Comparison of ENCODE assay signal across 2 cellular contexts in the genomic region with DNA sequence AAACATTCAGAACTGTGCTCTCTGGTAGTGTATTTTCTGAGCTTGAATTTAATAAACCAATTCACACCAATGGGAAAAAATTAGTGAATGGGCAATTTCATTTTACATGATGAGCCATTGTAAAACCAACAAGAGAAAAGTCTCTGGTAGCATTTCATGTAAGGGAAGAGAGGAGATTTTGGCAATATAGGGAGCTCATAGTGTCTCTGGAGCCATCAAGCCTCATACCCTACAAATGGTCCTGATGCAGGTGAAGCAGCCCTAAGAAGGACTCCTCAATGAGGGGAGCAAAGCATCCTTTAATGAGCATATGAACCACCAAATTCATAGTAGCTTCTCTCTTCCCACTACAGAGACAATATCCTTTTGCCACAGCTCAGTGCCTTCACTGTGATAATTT.
TF ChIP-seq lines count a peak whose summit lies in the region.

No MANE protein-coding gene starts in this region.

TF ChIP-seq in GM23338, 12 proteins besides CTCF, POLR2A, EP300 and RAD21 (continued from another document):
- TF ChIP-seq, protein P1, sequence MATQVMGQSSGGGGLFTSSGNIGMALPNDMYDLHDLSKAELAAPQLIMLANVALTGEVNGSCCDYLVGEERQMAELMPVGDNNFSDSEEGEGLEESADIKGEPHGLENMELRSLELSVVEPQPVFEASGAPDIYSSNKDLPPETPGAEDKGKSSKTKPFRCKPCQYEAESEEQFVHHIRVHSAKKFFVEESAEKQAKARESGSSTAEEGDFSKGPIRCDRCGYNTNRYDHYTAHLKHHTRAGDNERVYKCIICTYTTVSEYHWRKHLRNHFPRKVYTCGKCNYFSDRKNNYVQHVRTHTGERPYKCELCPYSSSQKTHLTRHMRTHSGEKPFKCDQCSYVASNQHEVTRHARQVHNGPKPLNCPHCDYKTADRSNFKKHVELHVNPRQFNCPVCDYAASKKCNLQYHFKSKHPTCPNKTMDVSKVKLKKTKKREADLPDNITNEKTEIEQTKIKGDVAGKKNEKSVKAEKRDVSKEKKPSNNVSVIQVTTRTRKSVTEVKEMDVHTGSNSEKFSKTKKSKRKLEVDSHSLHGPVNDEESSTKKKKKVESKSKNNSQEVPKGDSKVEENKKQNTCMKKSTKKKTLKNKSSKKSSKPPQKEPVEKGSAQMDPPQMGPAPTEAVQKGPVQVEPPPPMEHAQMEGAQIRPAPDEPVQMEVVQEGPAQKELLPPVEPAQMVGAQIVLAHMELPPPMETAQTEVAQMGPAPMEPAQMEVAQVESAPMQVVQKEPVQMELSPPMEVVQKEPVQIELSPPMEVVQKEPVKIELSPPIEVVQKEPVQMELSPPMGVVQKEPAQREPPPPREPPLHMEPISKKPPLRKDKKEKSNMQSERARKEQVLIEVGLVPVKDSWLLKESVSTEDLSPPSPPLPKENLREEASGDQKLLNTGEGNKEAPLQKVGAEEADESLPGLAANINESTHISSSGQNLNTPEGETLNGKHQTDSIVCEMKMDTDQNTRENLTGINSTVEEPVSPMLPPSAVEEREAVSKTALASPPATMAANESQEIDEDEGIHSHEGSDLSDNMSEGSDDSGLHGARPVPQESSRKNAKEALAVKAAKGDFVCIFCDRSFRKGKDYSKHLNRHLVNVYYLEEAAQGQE (IDR thresholded peaks at IDR 0.05; ENCODE audit: unreplicated experiment) = no peak
- TF ChIP-seq NANOG (IDR thresholded peaks at IDR 0.05; ENCODE audit: borderline replicate concordance) (no peak), STAT1 (IDR thresholded peaks at IDR 0.05; ENCODE audit: unreplicated experiment) (no peak), EZH2phosphoT487 (IDR thresholded peaks at IDR 0.05; ENCODE audit: unreplicated experiment) (no peak), CREB1 (CRISPR knock-in tag; IDR thresholded peaks at IDR 0.05; ENCODE audit: low read depth) (no peak), EZH2 (IDR thresholded peaks at IDR 0.05; ENCODE audit: low read depth, unreplicated experiment) (no peak), ZNF331 (CRISPR knock-in tag; IDR thresholded peaks at IDR 0.05; ENCODE audit: low read depth) (no peak), POLR2AphosphoS5 (IDR thresholded peaks at IDR 0.05; ENCODE audit: low read depth) (no peak; the same call in 1 of the 2 replicates), ZNF114 (CRISPR knock-in tag; IDR thresholded peaks at IDR 0.05) (no peak)
- TF ChIP-seq, protein P2, sequence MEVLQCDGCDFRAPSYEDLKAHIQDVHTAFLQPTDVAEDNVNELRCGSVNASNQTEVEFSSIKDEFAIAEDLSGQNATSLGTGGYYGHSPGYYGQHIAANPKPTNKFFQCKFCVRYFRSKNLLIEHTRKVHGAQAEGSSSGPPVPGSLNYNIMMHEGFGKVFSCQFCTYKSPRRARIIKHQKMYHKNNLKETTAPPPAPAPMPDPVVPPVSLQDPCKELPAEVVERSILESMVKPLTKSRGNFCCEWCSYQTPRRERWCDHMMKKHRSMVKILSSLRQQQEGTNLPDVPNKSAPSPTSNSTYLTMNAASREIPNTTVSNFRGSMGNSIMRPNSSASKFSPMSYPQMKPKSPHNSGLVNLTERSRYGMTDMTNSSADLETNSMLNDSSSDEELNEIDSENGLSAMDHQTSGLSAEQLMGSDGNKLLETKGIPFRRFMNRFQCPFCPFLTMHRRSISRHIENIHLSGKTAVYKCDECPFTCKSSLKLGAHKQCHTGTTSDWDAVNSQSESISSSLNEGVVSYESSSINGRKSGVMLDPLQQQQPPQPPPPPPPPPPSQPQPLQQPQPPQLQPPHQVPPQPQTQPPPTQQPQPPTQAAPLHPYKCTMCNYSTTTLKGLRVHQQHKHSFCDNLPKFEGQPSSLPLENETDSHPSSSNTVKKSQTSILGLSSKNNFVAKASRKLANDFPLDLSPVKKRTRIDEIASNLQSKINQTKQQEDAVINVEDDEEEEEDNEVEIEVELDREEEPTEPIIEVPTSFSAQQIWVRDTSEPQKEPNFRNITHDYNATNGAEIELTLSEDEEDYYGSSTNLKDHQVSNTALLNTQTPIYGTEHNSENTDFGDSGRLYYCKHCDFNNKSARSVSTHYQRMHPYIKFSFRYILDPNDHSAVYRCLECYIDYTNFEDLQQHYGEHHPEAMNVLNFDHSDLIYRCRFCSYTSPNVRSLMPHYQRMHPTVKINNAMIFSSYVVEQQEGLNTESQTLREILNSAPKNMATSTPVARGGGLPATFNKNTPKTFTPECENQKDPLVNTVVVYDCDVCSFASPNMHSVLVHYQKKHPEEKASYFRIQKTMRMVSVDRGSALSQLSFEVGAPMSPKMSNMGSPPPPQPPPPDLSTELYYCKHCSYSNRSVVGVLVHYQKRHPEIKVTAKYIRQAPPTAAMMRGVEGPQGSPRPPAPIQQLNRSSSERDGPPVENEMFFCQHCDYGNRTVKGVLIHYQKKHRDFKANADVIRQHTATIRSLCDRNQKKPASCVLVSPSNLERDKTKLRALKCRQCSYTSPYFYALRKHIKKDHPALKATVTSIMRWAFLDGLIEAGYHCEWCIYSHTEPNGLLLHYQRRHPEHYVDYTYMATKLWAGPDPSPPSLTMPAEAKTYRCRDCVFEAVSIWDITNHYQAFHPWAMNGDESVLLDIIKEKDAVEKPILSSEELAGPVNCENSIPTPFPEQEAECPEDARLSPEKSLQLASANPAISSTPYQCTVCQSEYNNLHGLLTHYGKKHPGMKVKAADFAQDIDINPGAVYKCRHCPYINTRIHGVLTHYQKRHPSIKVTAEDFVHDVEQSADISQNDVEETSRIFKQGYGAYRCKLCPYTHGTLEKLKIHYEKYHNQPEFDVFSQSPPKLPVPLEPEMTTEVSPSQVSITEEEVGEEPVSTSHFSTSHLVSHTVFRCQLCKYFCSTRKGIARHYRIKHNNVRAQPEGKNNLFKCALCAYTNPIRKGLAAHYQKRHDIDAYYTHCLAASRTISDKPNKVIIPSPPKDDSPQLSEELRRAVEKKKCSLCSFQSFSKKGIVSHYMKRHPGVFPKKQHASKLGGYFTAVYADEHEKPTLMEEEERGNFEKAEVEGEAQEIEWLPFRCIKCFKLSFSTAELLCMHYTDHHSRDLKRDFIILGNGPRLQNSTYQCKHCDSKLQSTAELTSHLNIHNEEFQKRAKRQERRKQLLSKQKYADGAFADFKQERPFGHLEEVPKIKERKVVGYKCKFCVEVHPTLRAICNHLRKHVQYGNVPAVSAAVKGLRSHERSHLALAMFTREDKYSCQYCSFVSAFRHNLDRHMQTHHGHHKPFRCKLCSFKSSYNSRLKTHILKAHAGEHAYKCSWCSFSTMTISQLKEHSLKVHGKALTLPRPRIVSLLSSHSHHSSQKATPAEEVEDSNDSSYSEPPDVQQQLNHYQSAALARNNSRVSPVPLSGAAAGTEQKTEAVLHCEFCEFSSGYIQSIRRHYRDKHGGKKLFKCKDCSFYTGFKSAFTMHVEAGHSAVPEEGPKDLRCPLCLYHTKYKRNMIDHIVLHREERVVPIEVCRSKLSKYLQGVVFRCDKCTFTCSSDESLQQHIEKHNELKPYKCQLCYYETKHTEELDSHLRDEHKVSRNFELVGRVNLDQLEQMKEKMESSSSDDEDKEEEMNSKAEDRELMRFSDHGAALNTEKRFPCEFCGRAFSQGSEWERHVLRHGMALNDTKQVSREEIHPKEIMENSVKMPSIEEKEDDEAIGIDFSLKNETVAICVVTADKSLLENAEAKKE (CRISPR knock-in tag; IDR thresholded peaks at IDR 0.05) = no peak

TF ChIP-seq in WTC11, 78 proteins besides CTCF, POLR2A, EP300 and RAD21 (continued from another document):
- TF ChIP-seq, protein P3, sequence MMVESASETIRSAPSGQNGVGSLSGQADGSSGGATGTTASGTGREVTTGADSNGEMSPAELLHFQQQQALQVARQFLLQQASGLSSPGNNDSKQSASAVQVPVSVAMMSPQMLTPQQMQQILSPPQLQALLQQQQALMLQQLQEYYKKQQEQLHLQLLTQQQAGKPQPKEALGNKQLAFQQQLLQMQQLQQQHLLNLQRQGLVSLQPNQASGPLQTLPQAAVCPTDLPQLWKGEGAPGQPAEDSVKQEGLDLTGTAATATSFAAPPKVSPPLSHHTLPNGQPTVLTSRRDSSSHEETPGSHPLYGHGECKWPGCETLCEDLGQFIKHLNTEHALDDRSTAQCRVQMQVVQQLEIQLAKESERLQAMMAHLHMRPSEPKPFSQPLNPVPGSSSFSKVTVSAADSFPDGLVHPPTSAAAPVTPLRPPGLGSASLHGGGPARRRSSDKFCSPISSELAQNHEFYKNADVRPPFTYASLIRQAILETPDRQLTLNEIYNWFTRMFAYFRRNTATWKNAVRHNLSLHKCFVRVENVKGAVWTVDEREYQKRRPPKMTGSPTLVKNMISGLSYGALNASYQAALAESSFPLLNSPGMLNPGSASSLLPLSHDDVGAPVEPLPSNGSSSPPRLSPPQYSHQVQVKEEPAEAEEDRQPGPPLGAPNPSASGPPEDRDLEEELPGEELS (CRISPR knock-in tag; IDR thresholded peaks at IDR 0.05) = no peak
- no peak for TF ChIP-seq TP53 (CRISPR knock-in tag; IDR thresholded peaks at IDR 0.05)
- TF ChIP-seq, protein P4, sequence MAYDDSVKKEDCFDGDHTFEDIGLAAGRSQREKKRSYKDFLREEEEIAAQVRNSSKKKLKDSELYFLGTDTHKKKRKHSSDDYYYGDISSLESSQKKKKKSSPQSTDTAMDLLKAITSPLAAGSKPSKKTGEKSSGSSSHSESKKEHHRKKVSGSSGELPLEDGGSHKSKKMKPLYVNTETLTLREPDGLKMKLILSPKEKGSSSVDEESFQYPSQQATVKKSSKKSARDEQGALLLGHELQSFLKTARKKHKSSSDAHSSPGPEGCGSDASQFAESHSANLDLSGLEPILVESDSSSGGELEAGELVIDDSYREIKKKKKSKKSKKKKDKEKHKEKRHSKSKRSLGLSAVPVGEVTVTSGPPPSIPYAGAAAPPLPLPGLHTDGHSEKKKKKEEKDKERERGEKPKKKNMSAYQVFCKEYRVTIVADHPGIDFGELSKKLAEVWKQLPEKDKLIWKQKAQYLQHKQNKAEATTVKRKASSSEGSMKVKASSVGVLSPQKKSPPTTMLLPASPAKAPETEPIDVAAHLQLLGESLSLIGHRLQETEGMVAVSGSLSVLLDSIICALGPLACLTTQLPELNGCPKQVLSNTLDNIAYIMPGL (CRISPR knock-in tag; IDR thresholded peaks at IDR 0.05) = no peak
- TF ChIP-seq ZNF317 (CRISPR knock-in tag; IDR thresholded peaks at IDR 0.05; ENCODE audit: borderline replicate concordance, low read depth) = no peak
- no peak for TF ChIP-seq JUN (CRISPR knock-in tag; IDR thresholded peaks at IDR 0.05)
- TF ChIP-seq, protein P5, sequence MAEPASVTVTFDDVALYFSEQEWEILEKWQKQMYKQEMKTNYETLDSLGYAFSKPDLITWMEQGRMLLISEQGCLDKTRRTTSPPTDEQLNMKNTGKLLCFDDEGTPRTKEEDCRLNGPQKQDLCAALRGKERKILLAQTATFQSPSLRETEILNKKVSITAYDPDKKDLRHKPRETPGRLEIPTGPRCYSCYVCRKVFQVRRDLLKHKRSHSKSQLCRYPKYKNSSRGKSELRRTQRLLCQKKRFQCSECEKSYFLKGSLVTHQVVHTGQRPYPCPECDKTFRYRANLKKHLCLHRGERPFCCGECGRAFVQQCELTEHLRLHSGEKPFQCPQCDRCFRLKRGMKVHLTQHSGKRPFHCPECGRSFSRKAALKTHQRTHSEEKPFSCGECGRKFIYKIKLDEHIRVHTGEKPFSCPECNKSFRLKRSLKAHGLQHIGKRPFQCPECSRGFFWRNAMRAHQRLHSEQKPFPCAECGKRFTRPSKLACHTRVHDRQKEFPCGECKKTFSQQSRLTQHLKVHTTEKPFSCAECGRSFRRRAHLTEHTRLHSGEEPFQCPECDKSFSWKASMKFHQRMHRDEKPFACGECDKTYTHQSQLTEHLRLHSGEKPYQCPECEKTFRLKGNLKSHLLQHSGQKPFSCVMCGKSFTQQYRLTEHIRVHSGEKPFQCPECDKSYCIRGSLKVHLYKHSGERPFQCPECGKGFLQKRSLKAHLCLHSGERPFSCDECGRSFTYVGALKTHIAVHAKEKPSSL (CRISPR knock-in tag; conservative IDR thresholded peaks at IDR 0.05) = no peak
- TF ChIP-seq ZNF423 (CRISPR knock-in tag; IDR thresholded peaks at IDR 0.05) = no peak
- no peak for TF ChIP-seq SP1 (CRISPR knock-in tag; conservative IDR thresholded peaks at IDR 0.05)
- TF ChIP-seq EMX1 (CRISPR knock-in tag; IDR thresholded peaks at IDR 0.05) = no peak
- TF ChIP-seq NFATC4 (CRISPR knock-in tag; IDR thresholded peaks at IDR 0.05) = no peak
- TF ChIP-seq, protein P6, sequence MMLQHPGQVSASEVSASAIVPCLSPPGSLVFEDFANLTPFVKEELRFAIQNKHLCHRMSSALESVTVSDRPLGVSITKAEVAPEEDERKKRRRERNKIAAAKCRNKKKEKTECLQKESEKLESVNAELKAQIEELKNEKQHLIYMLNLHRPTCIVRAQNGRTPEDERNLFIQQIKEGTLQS (CRISPR knock-in tag; conservative IDR thresholded peaks at IDR 0.05) = no peak
- no peak for TF ChIP-seq NR3C1 (CRISPR knock-in tag; conservative IDR thresholded peaks at IDR 0.05; ENCODE audit: low read depth)
- TF ChIP-seq, protein P7, sequence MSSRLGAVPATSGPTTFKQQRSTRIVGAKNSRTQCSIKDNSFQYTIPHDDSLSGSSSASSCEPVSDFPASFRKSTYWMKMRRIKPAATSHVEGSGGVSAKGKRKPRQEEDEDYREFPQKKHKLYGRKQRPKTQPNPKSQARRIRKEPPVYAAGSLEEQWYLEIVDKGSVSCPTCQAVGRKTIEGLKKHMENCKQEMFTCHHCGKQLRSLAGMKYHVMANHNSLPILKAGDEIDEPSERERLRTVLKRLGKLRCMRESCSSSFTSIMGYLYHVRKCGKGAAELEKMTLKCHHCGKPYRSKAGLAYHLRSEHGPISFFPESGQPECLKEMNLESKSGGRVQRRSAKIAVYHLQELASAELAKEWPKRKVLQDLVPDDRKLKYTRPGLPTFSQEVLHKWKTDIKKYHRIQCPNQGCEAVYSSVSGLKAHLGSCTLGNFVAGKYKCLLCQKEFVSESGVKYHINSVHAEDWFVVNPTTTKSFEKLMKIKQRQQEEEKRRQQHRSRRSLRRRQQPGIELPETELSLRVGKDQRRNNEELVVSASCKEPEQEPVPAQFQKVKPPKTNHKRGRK (CRISPR knock-in tag; IDR thresholded peaks at IDR 0.05; ENCODE audit: borderline replicate concordance) = no peak
- TF ChIP-seq SMAD4 (CRISPR knock-in tag; IDR thresholded peaks at IDR 0.05) = no peak
